In the genomic region with DNA sequence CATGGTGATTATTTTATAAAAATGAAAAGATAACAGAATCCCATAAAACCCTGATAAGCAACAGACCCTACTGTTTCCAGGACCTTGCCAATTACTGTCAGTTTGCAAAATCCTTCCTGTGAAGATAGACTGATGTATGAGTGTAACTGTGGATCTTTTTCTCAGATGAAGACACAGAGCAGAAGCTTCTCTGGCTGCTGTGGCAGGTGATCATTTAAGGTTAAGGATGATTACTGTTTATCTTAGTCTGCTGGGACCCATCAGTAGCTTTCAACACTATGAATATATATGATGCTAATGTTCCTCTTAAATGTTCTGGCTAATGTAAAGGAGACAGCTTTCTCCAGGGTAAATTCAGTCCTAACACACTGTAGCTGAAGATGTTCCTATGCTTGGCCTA, we compare ENCODE assay signal across 28 cellular contexts. TPM values are rescaled to one million over a fixed set of nuclear protein-coding genes. Genes with fewer than 3 reads are reported as not detected.
"Had no signal": no experiment of that assay in that cellular context is flagged by ENCODE, and none has a peak within 500 bp of the region (broad histone marks: within the 10 kb centered on the region; RNA-seq: fewer than 3 reads in every experiment).

No MANE protein-coding gene starts in this region.

- H3K27ac ChIP-seq: coronary artery, esophagus squamous epithelium, heart right ventricle, prostate gland, sigmoid colon, thoracic aorta, tibial nerve, upper lobe of left lung had no signal

- DNase-seq: effector memory CD8-positive, alpha-beta T cell; erythroblast; esophagus squamous epithelium; foreskin melanocyte; glutamatergic neuron; heart right ventricle; hypothalamus; immature natural killer cell; midbrain; naive thymus-derived CD4-positive, alpha-beta T cell; nucleus accumbens; right cardiac atrium; sigmoid colon; stimulated activated CD4-positive, alpha-beta T cell treated with anti-CD3 and anti-CD28 coated beads, Interleukin-2, amount 100 ng/mL, for 24 hours; stimulated activated CD4-positive, alpha-beta T cell treated with anti-CD3 and anti-CD28 coated beads, Interleukin-4, amount 100 ng/mL, for 4 hours; upper lobe of left lung had no signal

- H3K27ac Mint-ChIP-seq: effector memory CD8-positive, alpha-beta T cell; immature natural killer cell; memory B cell; naive thymus-derived CD4-positive, alpha-beta T cell; nephron; stimulated activated memory B cell treated with anti-CD40 and anti-IgM and Interleukin-4, amounts not matched to agents 10 μg/mL and 1 μg/mL and 100 μg/mL, for 72 hours; stimulated activated naive CD8-positive, alpha-beta T cell treated with anti-CD3 and anti-CD28 coated beads, Interleukin-15, Interleukin-2, amounts not matched to agents 100 ng/mL and 50 ng/mL, for 24 hours had no signal

- H3K36me3 ChIP-seq: esophagus squamous epithelium, heart right ventricle, prostate gland, sigmoid colon, thoracic aorta, tibial nerve, upper lobe of left lung had no signal

- H3K4me3 Mint-ChIP-seq: effector memory CD8-positive, alpha-beta T cell; immature natural killer cell; memory B cell; naive thymus-derived CD4-positive, alpha-beta T cell; nephron; stimulated activated memory B cell treated with anti-CD40 and anti-IgM and Interleukin-4, amounts not matched to agents 10 μg/mL and 1 μg/mL and 100 μg/mL, for 72 hours; stimulated activated naive CD8-positive, alpha-beta T cell treated with anti-CD3 and anti-CD28 coated beads, Interleukin-15, Interleukin-2, amounts not matched to agents 100 ng/mL and 50 ng/mL, for 24 hours had no signal

- H3K9me3 Mint-ChIP-seq: effector memory CD8-positive, alpha-beta T cell had no signal

- H3K36me3 Mint-ChIP-seq: immature natural killer cell; memory B cell; stimulated activated memory B cell treated with anti-CD40 and anti-IgM and Interleukin-4, amounts not matched to agents 10 μg/mL and 1 μg/mL and 100 μg/mL, for 72 hours had no signal

- H3K4me1 Mint-ChIP-seq: immature natural killer cell; memory B cell; naive thymus-derived CD4-positive, alpha-beta T cell; nephron; stimulated activated memory B cell treated with anti-CD40 and anti-IgM and Interleukin-4, amounts not matched to agents 10 μg/mL and 1 μg/mL and 100 μg/mL, for 72 hours had no signal

- H3K4me3 ChIP-seq: coronary artery, esophagus squamous epithelium, heart right ventricle, lung, prostate gland, sigmoid colon, thoracic aorta, tibial nerve, upper lobe of left lung had no signal

- FAIRE-seq: endometrium, keratinocyte, urothelium cell line had no signal

- H3K27me3 ChIP-seq: esophagus squamous epithelium, heart right ventricle, sigmoid colon, tibial nerve, upper lobe of left lung had no signal

- H3K4me1 ChIP-seq: esophagus squamous epithelium, heart right ventricle, prostate gland, sigmoid colon, tibial nerve, upper lobe of left lung had no signal

- H3K9me3 ChIP-seq: prostate gland, sigmoid colon, thoracic aorta had no signal

- H3K27me3 Mint-ChIP-seq: effector memory CD8-positive, alpha-beta T cell; memory B cell; stimulated activated memory B cell treated with anti-CD40 and anti-IgM and Interleukin-4, amounts not matched to agents 10 μg/mL and 1 μg/mL and 100 μg/mL, for 72 hours; stimulated activated naive CD8-positive, alpha-beta T cell treated with anti-CD3 and anti-CD28 coated beads, Interleukin-15, Interleukin-2, amounts not matched to agents 100 ng/mL and 50 ng/mL, for 24 hours had no signal

RNA-seq across cellular contexts. Expression of gene CTTNBP2, which starts 56.0 kb away (rescaled TPM):
- polyA plus RNA-seq: immature natural killer cell; naive thymus-derived CD4-positive, alpha-beta T cell had no signal
